In genomic region chr2:174697267-174697666, GRCh38 we compare ENCODE assay signal across 9 cellular contexts.
DNase-seq lines count a peak whose midpoint lies in the region; ATAC-seq and TF ChIP-seq lines count a peak whose summit lies in the region.
"Had no signal": no experiment of that assay in that cellular context is flagged by ENCODE, and none has a peak within 500 bp of the region (broad histone marks: within the 10 kb centered on the region; RNA-seq: fewer than 3 reads in every experiment).

No MANE protein-coding gene starts in this region.

- ATAC-seq in HG03280 (IDR thresholded peaks at IDR 0.05; ENCODE audit: unreplicated experiment), result peak; percentile 97

- H3K4me1 Mint-ChIP-seq in endodermal cell, result peaks cover 38% of the 10 kb centered on the region

- TF ChIP-seq CTCF in endodermal cell (conservative IDR thresholded peaks at IDR 0.05), result peak; percentile 86

- H3K4me1 ChIP-seq in endodermal cell (ENCODE audit: control insufficient read depth, insufficient read depth, low read length), result peaks cover 3% of the 10 kb centered on the region

- H3K36me3 Mint-ChIP-seq in endodermal cell (ENCODE audit: low read depth), result no peaks in the 10 kb centered on the region
- H3K36me3 Mint-ChIP-seq: activated naive CD8-positive, alpha-beta T cell had no signal

- H3K9me3 ChIP-seq in endodermal cell (ENCODE audit: control insufficient read depth, low read length), result peaks cover 3% of the 10 kb centered on the region

- no peaks in the 10 kb centered on the region for H3K36me3 ChIP-seq in endodermal cell (ENCODE audit: control insufficient read depth, insufficient read depth, low read length)

- no peak overlapping the region for H3K4me3 Mint-ChIP-seq in endodermal cell
- H3K4me3 Mint-ChIP-seq: activated naive CD8-positive, alpha-beta T cell had no signal

- no peak overlapping the region for H3K4me3 ChIP-seq in endodermal cell (ENCODE audit: low read length)

- H3K9me3 Mint-ChIP-seq in endodermal cell, result peaks cover 1% of the 10 kb centered on the region

- H3K9ac ChIP-seq in endodermal cell (ENCODE audit: extremely low read depth, low read length, poor library complexity, severe bottlenecking), result no peak overlapping the region

- H3K27ac Mint-ChIP-seq in endodermal cell, result no peak overlapping the region
- H3K27ac Mint-ChIP-seq: activated naive CD8-positive, alpha-beta T cell had no signal

- peaks cover 4% of the 10 kb centered on the region for H3K27me3 Mint-ChIP-seq in endodermal cell (ENCODE audit: insufficient read depth)
- H3K27me3 Mint-ChIP-seq: activated naive CD8-positive, alpha-beta T cell had no signal

- WGBS in endodermal cell (ENCODE audit: insufficient coverage in 1 of 2, insufficient read length in 1 of 2), 2 experiments, result 0 to 8% methylated on average over 1 to 3 of the region's 3 CpGs

- no peaks in the 10 kb centered on the region for H3K27me3 ChIP-seq in endodermal cell (ENCODE audit: control insufficient read depth, insufficient read depth, low read length, poor library complexity, severe bottlenecking)

- DNase-seq in COLO829 (ENCODE audit: low spot score), result peak; percentile 80
- peak; percentile 83 for DNase-seq in GM19240 (ENCODE audit: insufficient read length, low spot score)
- DNase-seq in NCI-H526 treated with DMSO at 0.1 percent for 48 hours (lab: John Stamatoyannopoulos, UW), result peak; percentile 13
- peak; percentile 65 to 72 for DNase-seq in activated CD4-positive, alpha-beta T cell treated with anti-CD3 and anti-CD28 coated beads, Interleukin-2, amount 50 U/mL, for 48 hours
- DNase-seq in endodermal cell, result peak; percentile 91
- peak; percentile 78 for DNase-seq in myocyte (ENCODE audit: low read depth)
- peak; percentile 84 for DNase-seq in superior temporal gyrus (ENCODE audit: extremely low spot score)

- no peak overlapping the region for H3K27ac ChIP-seq in endodermal cell (ENCODE audit: low read depth, low read length)

Comparison
In these comparisons a context has a peak if more than half of its experiments do, and no peak if none do; other contexts are left out.
1. DNase-seq: peak in every context shown above with its lines; median percentile 91 in endodermal cell; 84 in superior temporal gyrus; 83 in GM19240; 80 in COLO829; 78 in myocyte; 68 in activated CD4-positive, alpha-beta T cell treated with anti-CD3 and anti-CD28 coated beads, Interleukin-2, amount 50 U/mL, for 48 hours; 13 in NCI-H526 treated with DMSO at 0.1 percent for 48 hours.